ENCODE assay signal across 5 cellular contexts in the genomic region with DNA sequence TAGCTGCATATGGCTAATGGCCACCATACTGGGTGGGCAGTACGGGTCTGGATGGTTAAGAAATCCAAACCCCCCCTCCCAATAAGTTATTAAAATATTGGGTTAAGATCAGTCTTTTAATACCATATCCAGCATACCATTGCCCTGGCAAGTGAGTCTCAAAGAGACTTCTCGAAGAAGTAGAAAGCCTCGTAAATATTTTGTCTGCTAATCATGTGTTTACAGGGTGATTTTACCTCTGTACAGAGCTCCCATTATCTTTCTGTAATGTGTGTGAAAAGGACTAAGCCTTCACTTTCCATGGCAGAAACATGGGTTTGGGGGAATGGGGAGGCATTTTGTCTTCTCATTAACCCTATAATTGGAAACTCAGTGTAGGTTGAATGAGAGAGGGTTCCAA.
"Had no signal": no experiment of that assay in that cellular context is flagged by ENCODE, and none has a peak within 500 bp of the region (broad histone marks: within the 10 kb centered on the region; RNA-seq: fewer than 3 reads in every experiment).

No MANE protein-coding gene starts in this region.

- H3K27ac ChIP-seq: HL-60 had no signal

- H3K4me3 ChIP-seq: K562 had no signal

- ATAC-seq: HepG2, K562 had no signal

- DNase-seq: IMR-90, KBM-7 had no signal
